21 cellular contexts compared by ENCODE assay signal in genomic region chr4:72323227-72323626, GRCh38.
DNase-seq lines count a peak whose midpoint lies in the region; ATAC-seq and TF ChIP-seq lines count a peak whose summit lies in the region.
"Had no signal": no experiment of that assay in that cellular context is flagged by ENCODE, and none has a peak within 500 bp of the region (broad histone marks: within the 10 kb centered on the region; RNA-seq: fewer than 3 reads in every experiment).

No MANE protein-coding gene starts in this region.

- no peaks in the 10 kb centered on the region for H3K27me3 Mint-ChIP-seq in brain
- H3K27me3 Mint-ChIP-seq: activated CD4-positive, alpha-beta T cell treated with anti-CD3 and anti-CD28 coated beads, Interleukin-2, amount 10 ng/mL, durations not matched to agents 24 days and 14 days had no signal

- H3K36me3 Mint-ChIP-seq in brain, result no peaks in the 10 kb centered on the region
- H3K36me3 Mint-ChIP-seq: activated CD8-positive, alpha-beta memory T cell treated with anti-CD3 and anti-CD28 coated beads, Interleukin-2, amount 10 ng/mL, durations not matched to agents 7 days and 5 days; activated naive CD4-positive, alpha-beta T cell treated with anti-CD3 and anti-CD28 coated beads, Interleukin-2, amount 50 U/mL, for 24 hours had no signal

- peaks cover 59% of the 10 kb centered on the region for H3K4me1 Mint-ChIP-seq in brain

- in situ Hi-C loops in GM13977 (cut with MboI; ENCODE audit: low pct_unique_long_range_greater_than_20kb, low sequenced_read_pairs, unreplicated experiment), result no loop called here

- no peak for TF ChIP-seq CTCF in brain (conservative IDR thresholded peaks at IDR 0.05)
- no peak for TF ChIP-seq CTCF in GM13977 (IDR thresholded peaks at IDR 0.05; ENCODE audit: extremely low read depth, insufficient read depth, missing control alignments)

- ATAC-seq in HG03378 (IDR thresholded peaks at IDR 0.05; ENCODE audit: unreplicated experiment), result peak; percentile 68
- ATAC-seq in HG03108 (IDR thresholded peaks at IDR 0.05; ENCODE audit: unreplicated experiment), result no peak
- no peak for ATAC-seq in HG02588 (IDR thresholded peaks at IDR 0.05; ENCODE audit: unreplicated experiment)
- ATAC-seq: activated CD8-positive, alpha-beta memory T cell treated with anti-CD3 and anti-CD28 coated beads, Interleukin-2, amount 10 ng/mL, durations not matched to agents 7 days and 5 days had no signal

- no peaks in the 10 kb centered on the region for H3K9me3 Mint-ChIP-seq in brain
- H3K9me3 Mint-ChIP-seq: activated CD4-positive, alpha-beta T cell treated with anti-CD3 and anti-CD28 coated beads, Interleukin-2, amount 10 ng/mL, durations not matched to agents 24 days and 14 days; activated naive CD4-positive, alpha-beta T cell treated with anti-CD3 and anti-CD28 coated beads, Interleukin-2, amount 50 U/mL, for 24 hours had no signal

- no peak overlapping the region for H3K4me3 Mint-ChIP-seq in brain
- H3K4me3 Mint-ChIP-seq: activated CD4-positive, alpha-beta T cell treated with anti-CD3 and anti-CD28 coated beads, Interleukin-2, amount 10 ng/mL, durations not matched to agents 24 days and 14 days; activated CD8-positive, alpha-beta memory T cell treated with anti-CD3 and anti-CD28 coated beads, Interleukin-2, amount 10 ng/mL, durations not matched to agents 7 days and 5 days; activated naive CD4-positive, alpha-beta T cell treated with anti-CD3 and anti-CD28 coated beads, Interleukin-2, amount 50 U/mL, for 24 hours had no signal

- peak overlapping the region in 4 of 5 experiments; percentile 67 to 92 (median 81) for H3K27ac Mint-ChIP-seq in brain
- H3K27ac Mint-ChIP-seq: activated CD4-positive, alpha-beta T cell treated with anti-CD3 and anti-CD28 coated beads, Interleukin-2, amount 10 ng/mL, durations not matched to agents 24 days and 14 days; activated CD8-positive, alpha-beta memory T cell treated with anti-CD3 and anti-CD28 coated beads, Interleukin-2, amount 10 ng/mL, durations not matched to agents 7 days and 5 days; activated naive CD4-positive, alpha-beta T cell treated with anti-CD3 and anti-CD28 coated beads, Interleukin-2, amount 50 U/mL, for 24 hours had no signal

- DNase-seq in NCI-H146 (lab: John Stamatoyannopoulos, UW), result peak; percentile 53
- no peak for DNase-seq in NCI-H146 treated with DMSO at 0.1 percent for 48 hours (lab: John Stamatoyannopoulos, UW; ENCODE audit: unreplicated experiment)
- no peak for DNase-seq in HPDE6-E6E7 (ENCODE audit: extremely low spot score)
- DNase-seq in GM13977 (ENCODE audit: low spot score), result no peak
- DNase-seq: activated CD4-positive, alpha-beta T cell treated with anti-CD3 and anti-CD28 coated beads, Interleukin-2, amount 10 ng/mL, durations not matched to agents 24 days and 14 days; activated CD8-positive, alpha-beta memory T cell treated with anti-CD3 and anti-CD28 coated beads, Interleukin-2, amount 10 ng/mL, durations not matched to agents 7 days and 5 days; AML-193; DMS79; Kasumi-1; NCI-H1048; NCI-H2029; NCI-H446 treated with DMSO at 0.1 percent for 48 hours; SJCRH30; small intestine; stimulated activated naive CD4-positive, alpha-beta T cell; testis had no signal
